ENCODE assay signal across 8 cellular contexts in genomic region chr1:243253927-243254232, GRCh38. TPM values are rescaled to one million over a fixed set of nuclear protein-coding genes. Genes with fewer than 3 reads are reported as not detected.
DNase-seq lines count a peak whose midpoint lies in the region; ATAC-seq and TF ChIP-seq lines count a peak whose summit lies in the region.

No MANE protein-coding gene starts in this region.

- TF ChIP-seq POLR2A in right lobe of liver (IDR thresholded peaks at IDR 0.05) (no peak), upper lobe of left lung (IDR thresholded peaks at IDR 0.05) (no peak)

- intact Hi-C loops in right lobe of liver (cut with DNase I) = no loop called here

- no peak for DNase-seq in stimulated activated naive CD8-positive, alpha-beta T cell treated with anti-CD3 and anti-CD28 coated beads, Interleukin-15, Interleukin-2, amounts not matched to agents 100 U/mL and 50 U/mL, for 24 hours
- DNase-seq in adipocyte (ENCODE audit: low read depth) = peak; percentile 41
- DNase-seq in right lobe of liver = no peak
- DNase-seq in upper lobe of left lung = no peak
- no peak for DNase-seq in kidney tubule cell (ENCODE audit: low spot score)
- no peak for DNase-seq in T-helper 9 cell
- no peak for DNase-seq in NCI-H446 treated with DMSO at 0.1 percent for 48 hours (lab: John Stamatoyannopoulos, UW)

- no peak for ATAC-seq in stimulated activated naive CD8-positive, alpha-beta T cell treated with anti-CD3 and anti-CD28 coated beads, Interleukin-15, Interleukin-2, amounts not matched to agents 100 U/mL and 50 U/mL, for 24 hours
- ATAC-seq in right lobe of liver = no peak
- no peak for ATAC-seq in upper lobe of left lung (ENCODE audit: low FRiP score in 2 of 2)

- H3K27me3 Mint-ChIP-seq in stimulated activated naive CD8-positive, alpha-beta T cell treated with anti-CD3 and anti-CD28 coated beads, Interleukin-15, Interleukin-2, amounts not matched to agents 100 ng/mL and 50 ng/mL, for 24 hours = no peaks in the 10 kb centered on the region

- no peaks in the 10 kb centered on the region for H3K9me3 ChIP-seq in adipocyte (ENCODE audit: control insufficient read depth, low read length)
- no peaks in the 10 kb centered on the region for H3K9me3 ChIP-seq in right lobe of liver
- H3K9me3 ChIP-seq in upper lobe of left lung = no peaks in the 10 kb centered on the region

- H3K4me1 ChIP-seq in adipocyte (ENCODE audit: control insufficient read depth, insufficient read depth, low read length) (peaks cover 47% of the 10 kb centered on the region), right lobe of liver (peaks cover 0 to 25% (median 4%) of the 10 kb centered on the region in 4 donors), upper lobe of left lung (peaks cover 23 to 50% (median 46%) of the 10 kb centered on the region in 4 donors)

- TF ChIP-seq EP300 in upper lobe of left lung (IDR thresholded peaks at IDR 0.05) = no peak

- WGBS in right lobe of liver (ENCODE audit: insufficient coverage, low coverage, low lambda C conversion rate, missing lambda C conversion rate) = under 1% methylated on average over 4 of the region's 4 CpGs
- WGBS in upper lobe of left lung, 2 donors = 4 to 7% methylated on average over 4 of the region's 4 CpGs

- peak overlapping the region; percentile 99 for H3K27ac Mint-ChIP-seq in stimulated activated naive CD8-positive, alpha-beta T cell treated with anti-CD3 and anti-CD28 coated beads, Interleukin-15, Interleukin-2, amounts not matched to agents 100 ng/mL and 50 ng/mL, for 24 hours

- H3K36me3 ChIP-seq in adipocyte (ENCODE audit: control insufficient read depth, insufficient read depth, low read length, severe bottlenecking) (no peaks in the 10 kb centered on the region), right lobe of liver (no peaks in the 10 kb centered on the region), upper lobe of left lung (no peaks in the 10 kb centered on the region)

- H3K4me3 ChIP-seq in adipocyte (ENCODE audit: low read length) (peak overlapping the region; percentile 87), right lobe of liver (peak overlapping the region; percentile 74 to 82 (median 75)), upper lobe of left lung (peak overlapping the region; percentile 72 to 99 (median 96))

- H3K4me3 Mint-ChIP-seq in stimulated activated naive CD8-positive, alpha-beta T cell treated with anti-CD3 and anti-CD28 coated beads, Interleukin-15, Interleukin-2, amounts not matched to agents 100 ng/mL and 50 ng/mL, for 24 hours = peak overlapping the region; percentile 95

- H3K36me3 Mint-ChIP-seq in stimulated activated naive CD8-positive, alpha-beta T cell treated with anti-CD3 and anti-CD28 coated beads, Interleukin-15, Interleukin-2, amounts not matched to agents 100 ng/mL and 50 ng/mL, for 24 hours (ENCODE audit: low read depth) = no peaks in the 10 kb centered on the region

- TF ChIP-seq CTCF in right lobe of liver (IDR thresholded peaks at IDR 0.05) (no peak), upper lobe of left lung (IDR thresholded peaks at IDR 0.05) (no peak)

- peak overlapping the region; percentile 99 for H3K9ac ChIP-seq in adipocyte (ENCODE audit: low read length)

- H3K9me3 Mint-ChIP-seq in stimulated activated naive CD8-positive, alpha-beta T cell treated with anti-CD3 and anti-CD28 coated beads, Interleukin-15, Interleukin-2, amounts not matched to agents 100 ng/mL and 50 ng/mL, for 24 hours = no peaks in the 10 kb centered on the region

- H3K4me1 Mint-ChIP-seq in stimulated activated naive CD8-positive, alpha-beta T cell treated with anti-CD3 and anti-CD28 coated beads, Interleukin-15, Interleukin-2, amounts not matched to agents 100 ng/mL and 50 ng/mL, for 24 hours (ENCODE audit: low read depth) = peaks cover 41% of the 10 kb centered on the region

- H3K27ac ChIP-seq in right lobe of liver (peak overlapping the region; percentile 93 to 96 (median 93)), upper lobe of left lung (peak overlapping the region; percentile 93 to 99 (median 96))

- no peaks in the 10 kb centered on the region for H3K27me3 ChIP-seq in adipocyte (replicated peaks; ENCODE audit: control insufficient read depth, insufficient read depth, low read length)
- no peaks in the 10 kb centered on the region for H3K27me3 ChIP-seq in right lobe of liver
- no peaks in the 10 kb centered on the region for H3K27me3 ChIP-seq in upper lobe of left lung

RNA-seq across cellular contexts. Expression of gene CEP170, which starts 1.2 kb away (rescaled TPM):
- 10 to 100 TPM; 12.6 to 24.6 (median 14.6) TPM for total RNA-seq in right lobe of liver
- total RNA-seq in upper lobe of left lung = 100 to 1,000 TPM in 2 of 6 donors, 10 to 100 TPM in 4; 47.6 to 160 (median 88.6) TPM

RNA-seq across cellular contexts. Expression of gene SDCCAG8, which starts 2.0 kb away (rescaled TPM):
- total RNA-seq in right lobe of liver = 10 to 100 TPM; 13.4 to 20.6 (median 15.6) TPM
- 100 to 1,000 TPM in 2 of 6 donors, 10 to 100 TPM in 4; 52.5 to 295 (median 95.2) TPM for total RNA-seq in upper lobe of left lung
